14 cellular contexts compared by ENCODE assay signal in the genomic region with DNA sequence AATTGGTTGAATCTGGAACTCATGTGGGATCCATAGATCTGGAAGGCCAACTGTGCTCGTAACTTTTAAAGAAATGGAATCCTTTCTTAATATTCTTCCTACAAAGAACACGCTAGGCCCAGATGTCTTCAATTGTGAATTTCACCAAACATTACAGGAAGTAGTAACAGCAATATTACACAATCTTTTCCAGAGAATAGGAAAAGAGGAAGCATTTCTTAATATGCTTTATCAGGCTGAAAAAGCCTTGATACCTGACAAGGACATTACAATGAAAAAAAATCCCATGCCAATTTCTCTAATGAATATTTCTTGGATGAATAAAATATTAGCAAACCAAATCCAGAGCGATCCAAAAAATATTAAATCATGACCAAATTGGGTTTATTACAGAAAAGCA.
DNase-seq lines count a peak whose midpoint lies in the region; ATAC-seq and TF ChIP-seq lines count a peak whose summit lies in the region.
"Had no signal": no experiment of that assay in that cellular context is flagged by ENCODE, and none has a peak within 500 bp of the region (broad histone marks: within the 10 kb centered on the region; RNA-seq: fewer than 3 reads in every experiment).

No MANE protein-coding gene starts in this region.

- BruUV-seq in PC-9 (replicated peaks; lab: Mats Ljungman, UMichigan), result no TSS peak

- intact Hi-C loops in sciatic nerve (cut with DNase I) (no loop called here), PC-9 (cut with micrococcal nuclease; ENCODE audit: unreplicated experiment) (no loop called here)

- H3K27ac ChIP-seq in BLaER1 treated with 17β-estradiol and CSF1 and Interleukin-3, amounts not matched to agents 10 nM and 100 nM, result peak overlapping the region in 6 of 11 experiments; percentile 14 to 53 (median 36); a peak in 7 of 22 replicates
- no peak overlapping the region for H3K27ac ChIP-seq in PC-9
- H3K27ac ChIP-seq: foreskin keratinocyte had no signal

- no peak for TF ChIP-seq CTCF in fibroblast of mammary gland (conservative IDR thresholded peaks at IDR 0.05; ENCODE audit: control insufficient read depth, insufficient read depth, low read depth, low read length)
- TF ChIP-seq CTCF in PC-9 (conservative IDR thresholded peaks at IDR 0.05), result no peak

- no peaks in the 10 kb centered on the region for H3K27me3 ChIP-seq in BLaER1 treated with 17β-estradiol and CSF1 and Interleukin-3, amounts not matched to agents 10 nM and 100 nM
- no peaks in the 10 kb centered on the region for H3K27me3 ChIP-seq in PC-9 (ENCODE audit: insufficient read depth, low read depth)
- H3K27me3 ChIP-seq: foreskin keratinocyte, suprapubic skin had no signal

- H3K9me2 ChIP-seq in PC-9 (ENCODE audit: insufficient read depth), result no peaks in the 10 kb centered on the region

- H3K4me1 ChIP-seq in BLaER1 treated with 17β-estradiol and CSF1 and Interleukin-3, amounts not matched to agents 10 nM and 100 nM, result peaks cover 0 to 40% (median 17%) of the 10 kb centered on the region in 10 experiments; a peak in 15 of 20 replicates
- no peaks in the 10 kb centered on the region for H3K4me1 ChIP-seq in PC-9 (replicated peaks; ENCODE audit: insufficient read depth)
- H3K4me1 ChIP-seq: foreskin keratinocyte had no signal

- H3K9me3 ChIP-seq in BLaER1 treated with 17β-estradiol and CSF1 and Interleukin-3, amounts not matched to agents 10 nM and 100 nM (replicated peaks in 1 of 11), result peaks cover 13 to 30% (median 18%) of the 10 kb centered on the region in 11 experiments
- H3K9me3 ChIP-seq in PC-9 (ENCODE audit: insufficient read depth, low read depth), result peaks cover 13% of the 10 kb centered on the region; the same call in 1 of the 2 replicates

- no peak overlapping the region for H3K4me3 ChIP-seq in BLaER1 treated with 17β-estradiol and CSF1 and Interleukin-3, amounts not matched to agents 10 nM and 100 nM
- H3K4me3 ChIP-seq in fibroblast of mammary gland (ENCODE audit: control insufficient read depth, low read depth, low read length) (no peak overlapping the region), PC-9 (no peak overlapping the region)
- H3K4me3 ChIP-seq: suprapubic skin had no signal

- DNase-seq in OCI-M1 (lab: John Stamatoyannopoulos, UW) (peak; percentile 52), fibroblast of mammary gland (ENCODE audit: low read depth) (peak; percentile 82), sciatic nerve (ENCODE audit: low spot score) (no peak), PC-9 (no peak), GOT3 (lab: John Stamatoyannopoulos, UW) (no peak), ecto neural progenitor cell (ENCODE audit: low spot score) (no peak)
- DNase-seq: activated T-cell treated with anti-CD3 and anti-CD28 coated beads, Interleukin-2, amount 50 U/mL, for 24 hours; foreskin keratinocyte; immature natural killer cell; NCI-H1048; T-helper 1 cell had no signal

- H3F3A ChIP-seq in PC-9 (ENCODE audit: insufficient read depth, low read depth), result no peaks in the 10 kb centered on the region

- no peak overlapping the region for H2AFZ ChIP-seq in PC-9

- H3K36me3 ChIP-seq in BLaER1 treated with 17β-estradiol and CSF1 and Interleukin-3, amounts not matched to agents 10 nM and 100 nM, result peaks cover 0 to 5% (median 0%) of the 10 kb centered on the region in 11 experiments; a peak in 1 of 22 replicates
- H3K36me3 ChIP-seq in PC-9 (ENCODE audit: low read depth), result no peaks in the 10 kb centered on the region
- H3K36me3 ChIP-seq: suprapubic skin had no signal

- no peaks in the 10 kb centered on the region for H3K79me2 ChIP-seq in PC-9 (ENCODE audit: low read depth)

- no peaks in the 10 kb centered on the region for H4K20me1 ChIP-seq in BLaER1 treated with 17β-estradiol and CSF1 and Interleukin-3, amounts not matched to agents 10 nM and 100 nM
- no peaks in the 10 kb centered on the region for H4K20me1 ChIP-seq in PC-9 (ENCODE audit: insufficient read depth)

- POLR2A ChIA-PET in PC-9 (lab: Charles Lee; ENCODE audit: unreplicated experiment), result no interaction called here

- ATAC-seq in sciatic nerve (peak; percentile 70), GM19328 (IDR thresholded peaks at IDR 0.05; ENCODE audit: unreplicated experiment) (no peak)
- ATAC-seq: foreskin keratinocyte had no signal

- no peak overlapping the region for H3K9ac ChIP-seq in BLaER1 treated with 17β-estradiol and CSF1 and Interleukin-3, amounts not matched to agents 10 nM and 100 nM

- H3K4me2 ChIP-seq in BLaER1 treated with 17β-estradiol and CSF1 and Interleukin-3, amounts not matched to agents 10 nM and 100 nM, result peak overlapping the region in 8 of 11 experiments; percentile 39 to 76 (median 60); a peak in 13 of 22 replicates
- H3K4me2 ChIP-seq in PC-9, result no peak overlapping the region

- CTCF ChIA-PET in PC-9 (lab: Charles Lee), result no interaction called here

Comparison
In these comparisons a context has a peak if more than half of its experiments do, and no peak if none do; other contexts are left out.
1. DNase-seq: peak in OCI-M1 (single experiment) and fibroblast of mammary gland (single experiment); none in sciatic nerve (single experiment), PC-9 (0 of 2), GOT3 (single experiment) and ecto neural progenitor cell (single experiment).